ENCODE assay signal across 13 cellular contexts in genomic region chr20:23614163-23614562, GRCh38. TPM values are rescaled to one million over a fixed set of nuclear protein-coding genes. Genes with fewer than 3 reads are reported as not detected.
"Had no signal": no experiment of that assay in that cellular context is flagged by ENCODE, and none has a peak within 500 bp of the region (broad histone marks: within the 10 kb centered on the region; RNA-seq: fewer than 3 reads in every experiment).

No MANE protein-coding gene starts in this region.

- H3K27me3 ChIP-seq: upper lobe of right lung had no signal

- ATAC-seq: activated CD8-positive, alpha-beta T cell treated with anti-CD3 and anti-CD28 coated beads, Interleukin-2, amount 10 ng/mL, durations not matched to agents 7 days and 5 days; left colon; upper lobe of right lung had no signal

- H3K4me1 ChIP-seq: prostate gland, upper lobe of right lung had no signal

- H3K36me3 ChIP-seq: prostate gland, upper lobe of right lung had no signal

- H3K9me3 ChIP-seq: prostate gland, upper lobe of right lung had no signal

- H3K4me3 ChIP-seq: prostate gland, upper lobe of right lung had no signal

- H3K27ac ChIP-seq: prostate gland, upper lobe of right lung had no signal

- DNase-seq: activated CD4-positive, alpha-beta T cell treated with anti-CD3 and anti-CD28 coated beads for 1 hour; activated CD8-positive, alpha-beta memory T cell treated with anti-CD3 and anti-CD28 coated beads, Interleukin-2, amount 50 U/mL, for 48 hours; activated CD8-positive, alpha-beta T cell treated with anti-CD3 and anti-CD28 coated beads, Interleukin-2, amount 10 ng/mL, durations not matched to agents 7 days and 5 days; activated naive CD8-positive, alpha-beta T cell treated with anti-CD3 and anti-CD28 coated beads, Interleukin-2, amount 10 ng/mL, durations not matched to agents 7 days and 5 days; left colon; mammary epithelial cell; stimulated activated CD4-positive, alpha-beta T cell treated with anti-CD3 and anti-CD28 coated beads, Interleukin-4, amount 100 ng/mL, for 4 hours; T-helper 9 cell; upper lobe of right lung had no signal

RNA-seq across cellular contexts. Expression of gene CST9, which starts 8.4 kb away (rescaled TPM):
- total RNA-seq: activated CD8-positive, alpha-beta T cell treated with anti-CD3 and anti-CD28 coated beads, Interleukin-2, amount 10 ng/mL, durations not matched to agents 7 days and 5 days; activated naive CD8-positive, alpha-beta T cell treated with anti-CD3 and anti-CD28 coated beads, Interleukin-2, amount 10 ng/mL, durations not matched to agents 7 days and 5 days; astrocyte; epithelial cell of proximal tubule; left colon; mammary epithelial cell; prostate gland; upper lobe of right lung had no signal
- polyA plus RNA-seq: mammary epithelial cell had no signal

RNA-seq across cellular contexts. Expression of gene CST9L, which starts 45.9 kb away (rescaled TPM):
- total RNA-seq: activated CD8-positive, alpha-beta T cell treated with anti-CD3 and anti-CD28 coated beads, Interleukin-2, amount 10 ng/mL, durations not matched to agents 7 days and 5 days; activated naive CD8-positive, alpha-beta T cell treated with anti-CD3 and anti-CD28 coated beads, Interleukin-2, amount 10 ng/mL, durations not matched to agents 7 days and 5 days; astrocyte; epithelial cell of proximal tubule; left colon; mammary epithelial cell; omental fat pad; upper lobe of right lung had no signal
- polyA plus RNA-seq: mammary epithelial cell had no signal
